Comparison of ENCODE assay signal across 7 cellular contexts in the genomic region with DNA sequence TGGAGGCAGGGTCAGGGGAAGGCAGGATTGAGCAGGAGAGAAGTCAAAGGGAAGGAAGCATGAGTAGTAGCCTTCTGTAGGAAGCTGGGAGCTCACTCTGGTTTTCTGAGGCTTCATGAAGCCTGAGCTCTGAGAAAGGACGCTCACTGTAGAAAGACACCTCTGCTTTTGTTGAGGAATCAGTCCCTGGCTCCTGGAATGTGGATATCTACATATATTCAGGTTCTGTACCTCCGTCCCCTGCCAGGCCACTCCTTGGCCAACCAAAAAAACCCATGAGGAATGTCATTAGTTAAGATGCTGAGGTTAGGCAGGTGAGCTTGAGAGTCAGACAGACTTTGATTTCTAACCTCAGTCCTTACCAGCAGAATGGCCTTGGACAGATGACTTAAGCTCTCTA.
"Had no signal": no experiment of that assay in that cellular context is flagged by ENCODE, and none has a peak within 500 bp of the region (broad histone marks: within the 10 kb centered on the region; RNA-seq: fewer than 3 reads in every experiment).

No MANE protein-coding gene starts in this region.

- H3K4me2 ChIP-seq: KMS-11 had no signal

- H2AFZ ChIP-seq: GM23248 had no signal

- ATAC-seq: K562 had no signal

- DNase-seq: GM23248, H9, HCEC 1CT, IMR-90, Karpas-422 had no signal

- H3K27ac Mint-ChIP-seq: H9 had no signal

- H3K27ac ChIP-seq: GM23248, KMS-11 had no signal

- H3K4me3 Mint-ChIP-seq: H9 had no signal

- H3K9me3 Mint-ChIP-seq: H9 had no signal

- H3K4me3 ChIP-seq: GM23248, K562 had no signal
